ENCODE assay signal across 24 cellular contexts in the genomic region with DNA sequence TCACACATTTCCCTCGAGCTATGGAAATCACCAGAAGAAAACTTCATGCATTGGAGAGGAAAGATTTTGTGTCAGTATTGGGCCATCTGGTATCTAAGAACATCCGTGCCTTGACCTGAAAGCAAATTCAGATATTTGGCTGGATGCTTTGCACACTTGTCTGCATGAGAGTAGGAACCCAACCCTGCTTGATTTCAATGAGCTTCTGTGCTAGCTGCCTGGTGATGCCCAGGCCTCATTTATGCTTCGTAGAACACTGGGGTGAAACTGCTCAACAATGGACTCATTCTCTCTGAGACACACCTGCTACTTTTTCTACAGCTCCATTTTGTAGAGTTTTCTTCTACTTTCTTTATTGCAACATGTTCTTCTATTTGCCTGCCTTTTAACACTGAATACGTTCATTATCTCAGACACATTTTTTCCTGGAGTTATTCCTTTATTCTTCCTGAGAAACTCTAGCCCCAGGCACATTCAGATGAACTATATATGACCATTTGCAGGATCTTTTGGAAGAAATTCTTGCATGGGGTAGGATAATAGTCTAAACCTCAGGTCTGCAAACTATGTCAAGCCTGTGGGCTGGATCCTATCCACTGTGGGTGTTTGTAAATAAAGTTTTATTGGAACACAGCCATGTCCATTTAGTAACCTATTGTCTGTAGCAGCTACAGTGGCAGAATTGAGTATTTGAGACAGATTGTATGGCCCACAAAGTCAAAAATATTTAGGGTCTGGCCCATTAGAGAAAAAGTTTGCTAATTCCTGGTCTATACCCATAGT.
DNase-seq lines count a peak whose midpoint lies in the region; ATAC-seq lines count a peak whose summit lies in the region.
"Had no signal": no experiment of that assay in that cellular context is flagged by ENCODE, and none has a peak within 500 bp of the region (broad histone marks: within the 10 kb centered on the region; RNA-seq: fewer than 3 reads in every experiment).

No MANE protein-coding gene starts in this region.

- peaks cover 2% of the 10 kb centered on the region for H3K4me1 Mint-ChIP-seq in activated CD4-positive, alpha-beta memory T cell treated with anti-CD3 and anti-CD28 coated beads, Interleukin-2, amount 10 ng/mL, durations not matched to agents 7 days and 5 days

- no peak overlapping the region for H3K4me3 Mint-ChIP-seq in activated CD4-positive, alpha-beta memory T cell treated with anti-CD3 and anti-CD28 coated beads, Interleukin-2, amount 10 ng/mL, durations not matched to agents 7 days and 5 days
- H3K4me3 Mint-ChIP-seq: CD4-positive, alpha-beta memory T cell; IgD-negative memory B cell had no signal

- H3K27ac ChIP-seq in angular gyrus (ENCODE audit: low read depth, low read length) (peak overlapping the region; percentile 42), cingulate gyrus (ENCODE audit: low read depth, low read length) (peak overlapping the region; percentile 22)
- H3K27ac ChIP-seq: A549, BLaER1, GM23248, SK-N-MC had no signal

- POLR2A ChIA-PET in activated CD4-positive, alpha-beta memory T cell treated with anti-CD3 and anti-CD28 coated beads, Interleukin-2, amount 10 ng/mL, durations not matched to agents 7 days and 5 days (lab: Charles Lee) = interaction anchor here (0.8 kb wide), 1 partner anchor 9 kb away, joined by 3 read pairs; no protein-coding TSS in a partner anchor

- CTCF ChIA-PET in activated CD4-positive, alpha-beta memory T cell treated with anti-CD3 and anti-CD28 coated beads, Interleukin-2, amount 10 ng/mL, durations not matched to agents 7 days and 5 days (lab: Charles Lee) = interaction anchor here (0.6 kb wide), 1 partner anchor 399 kb away, joined by 3 read pairs; no protein-coding TSS in a partner anchor

- no peaks in the 10 kb centered on the region for H3K27me3 Mint-ChIP-seq in activated CD4-positive, alpha-beta memory T cell treated with anti-CD3 and anti-CD28 coated beads, Interleukin-2, amount 10 ng/mL, durations not matched to agents 7 days and 5 days
- H3K27me3 Mint-ChIP-seq: CD4-positive, alpha-beta memory T cell; IgD-negative memory B cell had no signal

- DNase-seq in Ammon's horn (ENCODE audit: low spot score) = peak; percentile 66
- peak; percentile 55 for DNase-seq in medulla oblongata (ENCODE audit: extremely low spot score)
- DNase-seq in activated CD4-positive, alpha-beta memory T cell treated with anti-CD3 and anti-CD28 coated beads, Interleukin-2, amount 10 ng/mL, durations not matched to agents 7 days and 5 days = no peak
- no peak for DNase-seq in NCI-H526 treated with DMSO at 0.1 percent for 48 hours (lab: John Stamatoyannopoulos, UW)
- DNase-seq: CD4-positive, alpha-beta memory T cell; DMS79; GM23248; Kasumi-1; MM.1S; NCI-H1105 treated with DMSO at 0.1 percent for 48 hours; NCI-H1694; NCI-H2081 treated with DMSO at 0.1 percent for 48 hours; NCI-H510A; NCI-H82; OCI-M1; SHP77 had no signal

- ATAC-seq in GM18498 (IDR thresholded peaks at IDR 0.05; ENCODE audit: unreplicated experiment) (no peak), GM19463 (IDR thresholded peaks at IDR 0.05; ENCODE audit: unreplicated experiment) (no peak)
- ATAC-seq: A549 had no signal

- peaks cover 5% of the 10 kb centered on the region for H3K36me3 Mint-ChIP-seq in activated CD4-positive, alpha-beta memory T cell treated with anti-CD3 and anti-CD28 coated beads, Interleukin-2, amount 10 ng/mL, durations not matched to agents 7 days and 5 days (ENCODE audit: low read depth)

- no peaks in the 10 kb centered on the region for H3K9me3 Mint-ChIP-seq in activated CD4-positive, alpha-beta memory T cell treated with anti-CD3 and anti-CD28 coated beads, Interleukin-2, amount 10 ng/mL, durations not matched to agents 7 days and 5 days
- H3K9me3 Mint-ChIP-seq: IgD-negative memory B cell had no signal

- no peak overlapping the region for H3K27ac Mint-ChIP-seq in activated CD4-positive, alpha-beta memory T cell treated with anti-CD3 and anti-CD28 coated beads, Interleukin-2, amount 10 ng/mL, durations not matched to agents 7 days and 5 days
- H3K27ac Mint-ChIP-seq: CD4-positive, alpha-beta memory T cell had no signal

Comparison
In these comparisons a context has a peak if more than half of its experiments do, and no peak if none do; other contexts are left out.
1. DNase-seq: peak in Ammon's horn (single experiment) and medulla oblongata (single experiment); none in activated CD4-positive, alpha-beta memory T cell treated with anti-CD3 and anti-CD28 coated beads, Interleukin-2, amount 10 ng/mL, durations not matched to agents 7 days and 5 days (single experiment) and NCI-H526 treated with DMSO at 0.1 percent for 48 hours (single experiment).